16 cellular contexts compared by ENCODE assay signal in genomic region chr12:33192226-33192625, GRCh38.
"Had no signal": no experiment of that assay in that cellular context is flagged by ENCODE, and none has a peak within 500 bp of the region (broad histone marks: within the 10 kb centered on the region; RNA-seq: fewer than 3 reads in every experiment).

No MANE protein-coding gene starts in this region.

- DNase-seq: KBM-7, MG63, NCI-H1092, NCI-H1436 treated with DMSO at 0.1 percent for 48 hours, NCI-H1694, NCI-H187 treated with DMSO at 0.1 percent for 48 hours, NCI-H2029 treated with DMSO at 0.1 percent for 48 hours, NCI-H2171 treated with DMSO at 0.1 percent for 48 hours, NCI-H524, NCI-H69, NCI-H774, SHP77 treated with DMSO at 0.1 percent for 48 hours, SJCRH30 had no signal

- H3K9me3 ChIP-seq: SJCRH30 had no signal

- H3K27ac ChIP-seq: SJCRH30 had no signal

- H3K4me3 ChIP-seq: MG63, SJCRH30 had no signal

- H3K27me3 ChIP-seq: MG63, SJCRH30 had no signal

- H3K4me1 ChIP-seq: SJCRH30 had no signal

- ATAC-seq: Panc1, Right ventricle myocardium inferior, SK-N-SH treated with all-trans-retinoic acid at 6 μM for 48 hours had no signal

- H3K36me3 ChIP-seq: MG63, SJCRH30 had no signal
